ENCODE assay signal across 8 cellular contexts in the genomic region with DNA sequence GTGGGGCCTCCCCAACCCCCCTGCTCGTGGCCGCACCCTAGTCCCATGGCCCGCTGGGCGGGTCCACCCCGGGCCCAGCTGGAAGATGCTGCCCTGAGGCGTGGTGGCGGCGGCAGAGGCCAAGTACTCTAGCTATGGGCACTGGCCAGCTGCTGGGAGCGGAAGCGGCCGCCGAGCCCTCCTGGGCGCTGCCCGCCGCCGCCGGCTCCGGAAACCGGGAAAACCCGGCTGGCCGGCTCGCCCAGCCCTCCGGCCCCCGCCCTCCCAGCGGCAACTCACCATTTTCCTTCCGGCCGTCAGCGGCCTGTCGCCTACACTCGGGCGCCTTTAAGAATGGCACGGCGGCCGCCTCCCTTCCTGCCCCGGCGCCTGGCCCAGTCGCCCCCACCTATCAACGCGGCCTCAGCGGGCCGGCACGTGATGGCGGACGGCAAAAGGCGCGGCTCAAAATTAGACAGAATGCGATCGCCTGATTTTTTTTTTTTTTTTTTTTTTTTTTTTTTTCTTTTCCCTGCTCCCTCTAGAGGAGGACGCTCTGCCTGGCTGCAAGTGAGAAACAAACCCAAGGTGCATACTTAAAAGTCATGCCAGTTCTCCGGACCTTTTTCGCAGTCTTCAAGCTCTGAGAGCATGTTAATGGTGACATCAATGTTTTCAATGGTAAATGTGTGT. TPM values are rescaled to one million over a fixed set of nuclear protein-coding genes. Genes with fewer than 3 reads are reported as not detected.
A peak's percentile ranks its signal among the peaks of the same experiment; 100 is the strongest.
DNase-seq lines count a peak whose midpoint lies in the region; ATAC-seq, FAIRE-seq and TF ChIP-seq lines count a peak whose summit lies in the region.

Gene GMFB (minus strand): TSS at position 335 of the 672 bp plus-strand sequence. CDS start 53 bp downstream, at position 282.

- no peaks in the 10 kb centered on the region for H3K9me3 ChIP-seq in spleen

- WGBS in spleen, 5 donors, result 0% methylated on average over 28 to 51 of the region's 51 CpGs

- H3K36me3 ChIP-seq in bronchial epithelial cell (ENCODE audit: control insufficient read depth, insufficient read depth, low read length) (no peaks in the 10 kb centered on the region), spleen (no peaks in the 10 kb centered on the region)

- TF ChIP-seq POLR2A in spleen (IDR thresholded peaks at IDR 0.05), result peak in 2 of 3 donors; percentile 0 to 63

- DNase-seq in AG09309 (ENCODE audit: low read depth) (peak; percentile 70), NCI-H2227 treated with DMSO at 0.1 percent for 48 hours (lab: John Stamatoyannopoulos, UW) (peak; percentile 85), bronchial epithelial cell (ENCODE audit: low read depth) (peak; percentile 77), inferior parietal cortex (ENCODE audit: extremely low spot score) (peak; percentile 87), spleen (peak; percentile 98)

- TF ChIP-seq CTCF in AG09309 (IDR thresholded peaks at IDR 0.05; ENCODE audit: control insufficient read depth, insufficient read depth, low read depth, low read length, missing control alignments) (peak; percentile 56), WI38 (IDR thresholded peaks at IDR 0.05; ENCODE audit: low read depth, low read length) (peak; percentile 45), bronchial epithelial cell (IDR thresholded peaks at IDR 0.05; ENCODE audit: insufficient read depth, low read length, severe bottlenecking) (peak; percentile 63), spleen (IDR thresholded peaks at IDR 0.05 in 8 of 11, conservative IDR thresholded peaks at IDR 0.05 in 3 of 11) (peak in 9 of 11 experiments; percentile 10 to 54 (median 38))

- peak within 1 kb of the TSS; percentile 88 for H3K4me3 ChIP-seq in AG09309 (ENCODE audit: control insufficient read depth, low read depth, low read length)
- H3K4me3 ChIP-seq in WI38 (ENCODE audit: low read depth, low read length), result peak within 1 kb of the TSS; percentile 80
- peak within 1 kb of the TSS; percentile 94 for H3K4me3 ChIP-seq in bronchial epithelial cell (ENCODE audit: low read depth, low read length)
- H3K4me3 ChIP-seq in spleen, result peak within 1 kb of the TSS; percentile 61 to 90 (median 78)

- ATAC-seq in GM18909 (IDR thresholded peaks at IDR 0.05; ENCODE audit: poor library complexity, unreplicated experiment) (peak; percentile 89), HG03175 (IDR thresholded peaks at IDR 0.05; ENCODE audit: unreplicated experiment) (peak; percentile 90)

- H3K27me3 ChIP-seq in bronchial epithelial cell (ENCODE audit: control insufficient read depth, insufficient read depth, low read length), result no peaks in the 10 kb centered on the region
- no peaks in the 10 kb centered on the region for H3K27me3 ChIP-seq in spleen (replicated peaks in 1 of 7)

- peaks cover 10 to 65% (median 53%) of the 10 kb centered on the region in 6 donors for H3K4me1 ChIP-seq in spleen

- intact Hi-C loops in spleen (cut with DNase I; ENCODE audit: low total_unique reads), result no loop called here

- FAIRE-seq in bronchial epithelial cell (lab: Jason Lieb, UNC), result no peak

- peak within 1 kb of the TSS; percentile 91 to 97 (median 95) for H3K27ac ChIP-seq in spleen

RNA-seq across cellular contexts. Expression of gene GMFB, which starts in this region (rescaled TPM):
- total RNA-seq in bronchial epithelial cell (55.0 and 74.5 TPM in 2 replicates), spleen (10 to 100 TPM; 33.0 to 54.6 (median 37.9) TPM)
- 10 to 100 TPM; 10.3 to 16.8 (median 15.2) TPM for polyA plus RNA-seq in spleen

Comparison
In these comparisons a context has a peak if more than half of its experiments do, and no peak if none do; other contexts are left out.
1. Peak in every context shown above with its lines: DNase-seq, ATAC-seq, H3K4me3 ChIP-seq and H3K27ac ChIP-seq.